ENCODE assay signal across 8 cellular contexts in genomic region chr14:54776361-54777001, GRCh38.
DNase-seq lines count a peak whose midpoint lies in the region; TF ChIP-seq lines count a peak whose summit lies in the region.
"Had no signal": no experiment of that assay in that cellular context is flagged by ENCODE, and none has a peak within 500 bp of the region (broad histone marks: within the 10 kb centered on the region; RNA-seq: fewer than 3 reads in every experiment).

No MANE protein-coding gene starts in this region.

- WGBS in prostate gland: 35% methylated on average over 12 of the region's 12 CpGs

- peak overlapping the region; percentile 13; the same call in 1 of the 2 replicates for H3K4me2 ChIP-seq in OCI-LY1 (ENCODE audit: low read length)

- H2AFZ ChIP-seq in OCI-LY1 (ENCODE audit: low read length): no peak overlapping the region

- no peaks in the 10 kb centered on the region; the same call in 1 of the 2 replicates for H3K27me3 ChIP-seq in OCI-LY1 (ENCODE audit: insufficient read depth, low read length)
- no peaks in the 10 kb centered on the region for H3K27me3 ChIP-seq in prostate gland (replicated peaks; ENCODE audit: insufficient read depth)

- no peaks in the 10 kb centered on the region for H3K9me2 ChIP-seq in OCI-LY1 (ENCODE audit: low read depth, low read length)

- H3K4me1 ChIP-seq in OCI-LY1 (ENCODE audit: insufficient read depth, low read length, severe bottlenecking) (peaks cover 4% of the 10 kb centered on the region), prostate gland (replicated peaks) (no peaks in the 10 kb centered on the region)

- H3F3A ChIP-seq in OCI-LY1 (ENCODE audit: insufficient read depth, low read length): no peaks in the 10 kb centered on the region

- no peaks in the 10 kb centered on the region for H3K9me3 ChIP-seq in OCI-LY1 (ENCODE audit: low read length)
- no peaks in the 10 kb centered on the region for H3K9me3 ChIP-seq in prostate gland
- H3K9me3 ChIP-seq: neutrophil had no signal

- H3K36me3 ChIP-seq in OCI-LY1 (ENCODE audit: insufficient read depth, low read length) (no peaks in the 10 kb centered on the region), prostate gland (no peaks in the 10 kb centered on the region)
- H3K36me3 ChIP-seq: neutrophil had no signal

- intact Hi-C loops in prostate gland (cut with DNase I): no loop called here

- no peak for TF ChIP-seq CTCF in GM20000 (IDR thresholded peaks at IDR 0.05; ENCODE audit: extremely low read depth, missing control alignments)
- TF ChIP-seq CTCF in OCI-LY1 (IDR thresholded peaks at IDR 0.05; ENCODE audit: low read length): no peak
- no peak for TF ChIP-seq CTCF in prostate gland (IDR thresholded peaks at IDR 0.05)

- H4K20me1 ChIP-seq in OCI-LY1 (ENCODE audit: insufficient read depth, low read length): no peaks in the 10 kb centered on the region

- no peak overlapping the region for H3K4me3 ChIP-seq in OCI-LY1 (ENCODE audit: low read depth, low read length, poor library complexity, severe bottlenecking)
- no peak overlapping the region for H3K4me3 ChIP-seq in prostate gland

- peak; percentile 48 for DNase-seq in GM20000 (ENCODE audit: low spot score)
- peak; percentile 11 for DNase-seq in activated effector memory CD4-positive, alpha-beta T cell treated with Interleukin-2 at 50 U/mL for 16 hours
- DNase-seq in hepatic stellate cell (ENCODE audit: low spot score): peak; percentile 85
- DNase-seq in stimulated activated CD8-positive, alpha-beta memory T cell treated with anti-CD3 and anti-CD28 coated beads, Interleukin-4, amount 100 ng/mL, for 48 hours: peak; percentile 89
- DNase-seq in NCI-H2196 (lab: John Stamatoyannopoulos, UW; ENCODE audit: unreplicated experiment): no peak
- DNase-seq in prostate gland (ENCODE audit: low spot score): no peak

- H3K9ac ChIP-seq in OCI-LY1 (ENCODE audit: low read length): no peak overlapping the region

- H3K27ac ChIP-seq in OCI-LY1 (ENCODE audit: low read depth, low read length, poor library complexity, severe bottlenecking) (no peak overlapping the region), prostate gland (no peak overlapping the region)
- H3K27ac ChIP-seq: neutrophil had no signal

- H3K79me2 ChIP-seq in OCI-LY1 (ENCODE audit: insufficient read depth, low read length): no peaks in the 10 kb centered on the region

- no peak for TF ChIP-seq POLR2A in prostate gland (IDR thresholded peaks at IDR 0.05)

Comparison
In these comparisons a context has a peak if more than half of its experiments do, and no peak if none do; other contexts are left out.
1. DNase-seq: peak in GM20000 (single experiment), activated effector memory CD4-positive, alpha-beta T cell treated with Interleukin-2 at 50 U/mL for 16 hours (single experiment), hepatic stellate cell (single experiment) and stimulated activated CD8-positive, alpha-beta memory T cell treated with anti-CD3 and anti-CD28 coated beads, Interleukin-4, amount 100 ng/mL, for 48 hours (single experiment); none in NCI-H2196 (single experiment) and prostate gland (single experiment).